Comparison of ENCODE assay signal across 1 cellular context in genomic region chr10:25059990-25060389, GRCh38.
TF ChIP-seq lines count a peak whose summit lies in the region.

No MANE protein-coding gene starts in this region.

TF ChIP-seq in HepG2, 621 proteins besides CTCF, POLR2A, EP300 and RAD21 (continued from another document and continues in another):
- TF ChIP-seq HMGXB3 (CRISPR knock-in tag; IDR thresholded peaks at IDR 0.05; ENCODE audit: borderline replicate concordance): no peak
- no peak for TF ChIP-seq ZNF513 (CRISPR knock-in tag; conservative IDR thresholded peaks at IDR 0.05)
- no peak for TF ChIP-seq KAT8 (CRISPR knock-in tag; IDR thresholded peaks at IDR 0.05)
- TF ChIP-seq ZFP41 (CRISPR knock-in tag; IDR thresholded peaks at IDR 0.05; ENCODE audit: borderline replicate concordance): no peak
- no peak for TF ChIP-seq MAF1 (CRISPR knock-in tag; IDR thresholded peaks at IDR 0.05; ENCODE audit: borderline replicate concordance)
- no peak for TF ChIP-seq GMEB2 (CRISPR knock-in tag; IDR thresholded peaks at IDR 0.05; ENCODE audit: low read depth)
- 0 out of 2 replicates have a peak, but pooled peaks have one; percentile 32 for TF ChIP-seq SMYD3 (CRISPR knock-in tag; IDR thresholded peaks at IDR 0.05)
- TF ChIP-seq MAFF (IDR thresholded peaks at IDR 0.05; ENCODE audit: low read depth, low read length): no peak
- no peak for TF ChIP-seq ARID3A (IDR thresholded peaks at IDR 0.05; ENCODE audit: low read depth, low read length)
- TF ChIP-seq ZNF333 (CRISPR knock-in tag; IDR thresholded peaks at IDR 0.05; ENCODE audit: borderline replicate concordance): no peak
- peak; percentile 50 for TF ChIP-seq ZEB1 (IDR thresholded peaks at IDR 0.05; ENCODE audit: insufficient replicate concordance, low read depth)
- TF ChIP-seq NCOR1 (IDR thresholded peaks at IDR 0.05; ENCODE audit: borderline replicate concordance, low read length): no peak
- peak; percentile 47; the same call in 1 of the 2 replicates for TF ChIP-seq ZNF143 (CRISPR knock-in tag; IDR thresholded peaks at IDR 0.05)
- no peak for TF ChIP-seq ZNF839 (CRISPR knock-in tag; IDR thresholded peaks at IDR 0.05; ENCODE audit: borderline replicate concordance)
- TF ChIP-seq ZGPAT (CRISPR knock-in tag; IDR thresholded peaks at IDR 0.05): no peak
- TF ChIP-seq GFI1 (CRISPR knock-in tag; IDR thresholded peaks at IDR 0.05; ENCODE audit: borderline replicate concordance): no peak
- no peak for TF ChIP-seq ZFP91 (CRISPR knock-in tag; IDR thresholded peaks at IDR 0.05; ENCODE audit: borderline replicate concordance)
- TF ChIP-seq ZFP62 (CRISPR knock-in tag; IDR thresholded peaks at IDR 0.05): no peak
- no peak for TF ChIP-seq HNF1A (IDR thresholded peaks at IDR 0.05; ENCODE audit: low read depth)
- 0 out of 2 replicates have a peak, but pooled peaks have one; percentile 9 for TF ChIP-seq HNF1A (CRISPR knock-in tag; IDR thresholded peaks at IDR 0.05; ENCODE audit: borderline replicate concordance)
- no peak for TF ChIP-seq MTF1 (CRISPR knock-in tag; IDR thresholded peaks at IDR 0.05)
- no peak for TF ChIP-seq ATF4 (CRISPR knock-in tag; IDR thresholded peaks at IDR 0.05)
- peak; percentile 95 for TF ChIP-seq ATF3 (CRISPR knock-in tag; IDR thresholded peaks at IDR 0.05)
- no peak for TF ChIP-seq NFAT5 (CRISPR knock-in tag; IDR thresholded peaks at IDR 0.05)
- no peak for TF ChIP-seq SRSF1 (optimal IDR thresholded peaks at IDR 0.05; ENCODE audit: low read depth, low read length)
- TF ChIP-seq RFXANK (CRISPR knock-in tag; IDR thresholded peaks at IDR 0.05): no peak
- no peak for TF ChIP-seq ZBTB34 (CRISPR knock-in tag; IDR thresholded peaks at IDR 0.05)
